Comparison of ENCODE assay signal across 8 cellular contexts in the genomic region with DNA sequence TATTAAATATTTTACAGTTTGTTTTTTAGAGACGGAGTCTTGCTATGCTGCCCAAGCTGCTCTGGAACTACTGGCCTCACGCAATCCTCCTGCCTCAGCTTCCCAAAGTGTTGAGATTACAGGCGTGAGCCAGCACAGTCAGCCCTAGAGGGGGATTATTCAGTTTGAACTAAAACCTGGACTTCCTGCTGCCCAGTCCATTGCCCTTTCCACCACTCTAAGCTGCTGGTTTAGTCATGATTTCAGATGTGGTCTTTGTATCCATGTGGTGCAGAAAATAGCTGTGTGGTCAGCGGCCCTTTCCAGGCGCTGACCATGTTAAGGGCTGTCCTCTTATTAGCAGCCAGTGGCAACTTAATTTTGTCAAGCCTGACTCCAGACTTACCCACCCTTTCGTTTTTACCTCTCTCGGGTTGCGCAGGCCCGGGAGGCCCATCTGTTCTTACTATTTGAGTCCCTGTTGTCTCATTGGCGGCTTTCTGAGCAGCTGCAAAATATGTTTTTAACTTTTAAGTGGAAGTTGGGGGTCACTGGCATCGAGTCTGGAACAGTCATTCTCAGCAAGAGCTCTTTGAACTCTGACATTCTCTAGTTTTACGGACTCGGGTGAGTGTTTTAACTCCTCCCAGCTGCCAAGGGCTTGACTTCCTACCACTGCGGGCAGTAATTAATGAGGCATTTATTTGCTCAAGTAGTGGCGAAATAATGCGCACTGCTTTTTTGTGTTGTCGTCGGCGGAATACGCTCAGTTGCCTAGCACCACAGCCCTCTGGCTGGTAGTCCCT. TPM values are rescaled to one million over a fixed set of nuclear protein-coding genes. Genes with fewer than 3 reads are reported as not detected.
DNase-seq lines count a peak whose midpoint lies in the region; ATAC-seq, FAIRE-seq and TF ChIP-seq lines count a peak whose summit lies in the region.

No MANE protein-coding gene starts in this region.

- H3K27me3 Mint-ChIP-seq in HFFc6 (ENCODE audit: insufficient read depth) = no peaks in the 10 kb centered on the region
- no peaks in the 10 kb centered on the region for H3K27me3 Mint-ChIP-seq in activated CD4-positive, alpha-beta T cell treated with anti-CD3 and anti-CD28 coated beads for 36 hours
- no peaks in the 10 kb centered on the region for H3K27me3 Mint-ChIP-seq in memory B cell
- H3K27me3 Mint-ChIP-seq in stimulated activated naive CD8-positive, alpha-beta T cell treated with anti-CD3 and anti-CD28 coated beads, Interleukin-15, amount 100 ng/mL, for 72 hours = no peaks in the 10 kb centered on the region

- H3K4me3 Mint-ChIP-seq in HFFc6 = peak overlapping the region; percentile 86
- H3K4me3 Mint-ChIP-seq in activated CD4-positive, alpha-beta T cell treated with anti-CD3 and anti-CD28 coated beads for 36 hours = peak overlapping the region; percentile 76
- peak overlapping the region; percentile 83 for H3K4me3 Mint-ChIP-seq in memory B cell
- peak overlapping the region; percentile 85 to 88 for H3K4me3 Mint-ChIP-seq in stimulated activated naive CD8-positive, alpha-beta T cell treated with anti-CD3 and anti-CD28 coated beads, Interleukin-15, amount 100 ng/mL, for 72 hours

- no peaks in the 10 kb centered on the region for H3K9me3 ChIP-seq in ectodermal cell (ENCODE audit: control insufficient read depth, low read length)

- H3K9me3 Mint-ChIP-seq in HFFc6 (no peaks in the 10 kb centered on the region), memory B cell (no peaks in the 10 kb centered on the region)
- H3K9me3 Mint-ChIP-seq in activated CD4-positive, alpha-beta T cell treated with anti-CD3 and anti-CD28 coated beads for 36 hours (ENCODE audit: low read depth) = no peaks in the 10 kb centered on the region
- no peaks in the 10 kb centered on the region for H3K9me3 Mint-ChIP-seq in stimulated activated naive CD8-positive, alpha-beta T cell treated with anti-CD3 and anti-CD28 coated beads, Interleukin-15, amount 100 ng/mL, for 72 hours

- no peak for FAIRE-seq in GM12891 (lab: Jason Lieb, UNC)

- DNase-seq in GM12891 (ENCODE audit: insufficient read length, low spot score) (peak; percentile 6), HFFc6 (no peak), NCI-H1105 treated with DMSO at 0.1 percent for 48 hours (lab: John Stamatoyannopoulos, UW) (peak; percentile 78), memory B cell (ENCODE audit: low spot score in 2 of 2) (no peak)
- DNase-seq in activated CD4-positive, alpha-beta T cell treated with anti-CD3 and anti-CD28 coated beads for 36 hours = peak; percentile 62
- DNase-seq in stimulated activated naive CD8-positive, alpha-beta T cell treated with anti-CD3 and anti-CD28 coated beads, Interleukin-15, amount 100 ng/mL, for 72 hours = peak; percentile 26 to 38
- DNase-seq in NK-92 treated with Interleukin-12 subunit alpha and Interleukin-12 subunit beta, amount 100 ng/mL, for 24 hours (lab: John Stamatoyannopoulos, UW) = no peak

- H3K4me3 ChIP-seq in ectodermal cell (ENCODE audit: insufficient read depth, low read depth, low read length) = peak overlapping the region; percentile 72

- H3K27me3 ChIP-seq in ectodermal cell (ENCODE audit: control insufficient read depth, insufficient read depth, low read length, poor library complexity, severe bottlenecking) = no peaks in the 10 kb centered on the region

- CTCF ChIA-PET in activated CD4-positive, alpha-beta T cell treated with anti-CD3 and anti-CD28 coated beads for 36 hours (lab: Charles Lee) = interaction anchor here (1.1 kb wide), 1 partner anchor 165 kb away, joined by 3 read pairs; no protein-coding TSS in a partner anchor

- peak overlapping the region; percentile 95 for H3K27ac Mint-ChIP-seq in HFFc6
- H3K27ac Mint-ChIP-seq in activated CD4-positive, alpha-beta T cell treated with anti-CD3 and anti-CD28 coated beads for 36 hours = peak overlapping the region; percentile 94
- peak overlapping the region; percentile 97 for H3K27ac Mint-ChIP-seq in memory B cell
- peak overlapping the region; percentile 98 to 99 for H3K27ac Mint-ChIP-seq in stimulated activated naive CD8-positive, alpha-beta T cell treated with anti-CD3 and anti-CD28 coated beads, Interleukin-15, amount 100 ng/mL, for 72 hours

- POLR2A ChIA-PET in activated CD4-positive, alpha-beta T cell treated with anti-CD3 and anti-CD28 coated beads for 36 hours (lab: Charles Lee) = no interaction called here

- no peaks in the 10 kb centered on the region for H3K4me1 ChIP-seq in ectodermal cell (ENCODE audit: control insufficient read depth, insufficient read depth, low read length)

- H3K4me1 Mint-ChIP-seq in HFFc6 (ENCODE audit: low read depth) (peaks cover 34% of the 10 kb centered on the region), memory B cell (peaks cover 23% of the 10 kb centered on the region)
- H3K4me1 Mint-ChIP-seq in activated CD4-positive, alpha-beta T cell treated with anti-CD3 and anti-CD28 coated beads for 36 hours = peaks cover 48% of the 10 kb centered on the region
- peaks cover 38% of the 10 kb centered on the region for H3K4me1 Mint-ChIP-seq in stimulated activated naive CD8-positive, alpha-beta T cell treated with anti-CD3 and anti-CD28 coated beads, Interleukin-15, amount 100 ng/mL, for 72 hours

- peak overlapping the region; percentile 88 for H3K27ac ChIP-seq in ectodermal cell (ENCODE audit: insufficient read depth, low read depth, low read length, poor library complexity, severe bottlenecking)

- TF ChIP-seq POLR2A in GM12891 (IDR thresholded peaks at IDR 0.05; ENCODE audit: low read depth, low read length) = no peak

- H3K36me3 Mint-ChIP-seq in HFFc6 (ENCODE audit: low read depth) = no peaks in the 10 kb centered on the region
- H3K36me3 Mint-ChIP-seq in activated CD4-positive, alpha-beta T cell treated with anti-CD3 and anti-CD28 coated beads for 36 hours (ENCODE audit: low read depth) = peaks cover 12% of the 10 kb centered on the region
- H3K36me3 Mint-ChIP-seq in memory B cell = no peaks in the 10 kb centered on the region

- no peak for TF ChIP-seq CTCF in HFFc6 (IDR thresholded peaks at IDR 0.05)

- intact Hi-C loops in activated CD4-positive, alpha-beta T cell treated with anti-CD3 and anti-CD28 coated beads for 36 hours (cut with DNase I, micrococcal nuclease) = loop anchor here in 1 of 2 experiments (2.0 to 10.0 kb wide), 6 partner anchors 703 to 1936 kb away; partner anchors contain the start of genes CETN2, MAMLD1, MTMR1 and NSDHL

- 63 to 64% methylated on average over 20 of the region's 20 CpGs for WGBS in ectodermal cell, 2 experiments

- no peaks in the 10 kb centered on the region for H3K36me3 ChIP-seq in ectodermal cell (ENCODE audit: control insufficient read depth, insufficient read depth, low read length)

- ATAC-seq in activated CD4-positive, alpha-beta T cell treated with anti-CD3 and anti-CD28 coated beads for 36 hours = peak; percentile 48
- ATAC-seq in memory B cell (ENCODE audit: low read depth) = peak; percentile 46
- ATAC-seq in stimulated activated naive CD8-positive, alpha-beta T cell treated with anti-CD3 and anti-CD28 coated beads, Interleukin-15, amount 100 ng/mL, for 72 hours = peak; percentile 43

TF ChIP-seq in GM12891, 5 proteins besides CTCF, POLR2A, EP300 and RAD21:
- TF ChIP-seq TAF1 (IDR thresholded peaks at IDR 0.05; ENCODE audit: low read depth, low read length) (no peak), POLR2AphosphoS5 (IDR thresholded peaks at IDR 0.05; ENCODE audit: low read depth, low read length) (no peak), POU2F2 (IDR thresholded peaks at IDR 0.05; ENCODE audit: low read depth, low read length) (no peak), SPI1 (IDR thresholded peaks at IDR 0.05; ENCODE audit: low read depth, low read length) (no peak), PAX5 (IDR thresholded peaks at IDR 0.05; ENCODE audit: insufficient read depth, low read length, severe bottlenecking) (no peak)

RNA-seq across cellular contexts. Expression of gene VMA21, which starts 0.8 kb away (rescaled TPM):
- polyA plus RNA-seq in GM12891 (2012; ENCODE audit: low read depth, missing spikeins) = 10.4 TPM
- total RNA-seq in HFFc6 (2021; fragmentation: NEBNext Ultra II Directional; extraction: Animal tissue kit (Norgen Biotek cat#: 25700)) = 10 to 100 TPM; 42.1 to 50.4 (median 46.6) TPM
- total RNA-seq in activated CD4-positive, alpha-beta T cell treated with anti-CD3 and anti-CD28 coated beads for 36 hours = 10 to 100 TPM; 42.1 to 43.0 TPM
- 63.0 TPM for polyA plus RNA-seq in ectodermal cell (2013, experiment 1 of 4)
- polyA plus RNA-seq in ectodermal cell (2013, experiment 2 of 4) = 64.3 TPM
- 34.2 TPM for polyA plus RNA-seq in ectodermal cell (2013, experiment 3 of 4)
- 32.2 TPM for polyA plus RNA-seq in ectodermal cell (2013, experiment 4 of 4)

Comparison
In these comparisons a context has a peak if more than half of its experiments do, and no peak if none do; other contexts are left out.
1. DNase-seq: peak in GM12891 (single experiment), NCI-H1105 treated with DMSO at 0.1 percent for 48 hours (single experiment), activated CD4-positive, alpha-beta T cell treated with anti-CD3 and anti-CD28 coated beads for 36 hours (single experiment) and stimulated activated naive CD8-positive, alpha-beta T cell treated with anti-CD3 and anti-CD28 coated beads, Interleukin-15, amount 100 ng/mL, for 72 hours (2 of 2); none in HFFc6 (single experiment), memory B cell (0 of 2) and NK-92 treated with Interleukin-12 subunit alpha and Interleukin-12 subunit beta, amount 100 ng/mL, for 24 hours (single experiment).
2. Peak in every context shown above with its lines, with median percentiles within 50 percentile points of each other: H3K27ac Mint-ChIP-seq, H3K4me3 Mint-ChIP-seq and ATAC-seq.